Comparison of ENCODE assay signal across 1 cellular context in the genomic region with DNA sequence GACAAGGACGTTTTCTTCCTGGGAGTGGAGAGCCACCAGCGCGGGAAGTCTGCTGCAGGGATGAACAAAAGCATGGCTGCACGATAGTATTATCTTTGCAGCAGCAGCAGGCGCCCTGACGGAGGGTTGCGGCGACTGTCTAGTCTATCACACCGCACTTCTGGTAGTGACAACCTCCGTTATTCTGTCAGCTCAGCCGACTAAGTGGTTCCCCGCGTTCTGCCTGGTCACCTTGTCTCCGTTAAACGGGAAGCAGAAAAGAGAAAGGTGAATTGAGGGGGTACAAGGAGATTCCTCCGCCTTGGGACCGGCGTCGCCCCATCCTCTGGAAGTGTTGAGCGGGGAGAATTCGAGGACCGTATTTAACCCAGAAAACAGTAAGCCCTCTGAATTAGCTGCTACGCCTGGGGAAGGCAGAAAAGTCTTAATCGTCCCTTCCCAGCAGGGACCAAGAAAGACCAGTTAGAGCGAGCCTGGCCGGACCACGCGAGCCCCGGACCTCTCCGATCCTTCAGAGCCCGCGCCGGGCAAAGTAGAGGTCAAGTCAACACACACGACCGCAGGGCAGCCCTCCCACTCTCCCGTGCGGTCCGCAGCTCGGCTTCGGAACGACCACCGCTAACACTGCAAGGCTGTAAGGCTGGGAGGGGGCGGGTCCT.
TF ChIP-seq lines count a peak whose summit lies in the region.

No MANE protein-coding gene starts in this region.

TF ChIP-seq in K562, 482 proteins besides CTCF, POLR2A, EP300 and RAD21 (continued from another document and continues in another):
- TF ChIP-seq, protein P1, sequence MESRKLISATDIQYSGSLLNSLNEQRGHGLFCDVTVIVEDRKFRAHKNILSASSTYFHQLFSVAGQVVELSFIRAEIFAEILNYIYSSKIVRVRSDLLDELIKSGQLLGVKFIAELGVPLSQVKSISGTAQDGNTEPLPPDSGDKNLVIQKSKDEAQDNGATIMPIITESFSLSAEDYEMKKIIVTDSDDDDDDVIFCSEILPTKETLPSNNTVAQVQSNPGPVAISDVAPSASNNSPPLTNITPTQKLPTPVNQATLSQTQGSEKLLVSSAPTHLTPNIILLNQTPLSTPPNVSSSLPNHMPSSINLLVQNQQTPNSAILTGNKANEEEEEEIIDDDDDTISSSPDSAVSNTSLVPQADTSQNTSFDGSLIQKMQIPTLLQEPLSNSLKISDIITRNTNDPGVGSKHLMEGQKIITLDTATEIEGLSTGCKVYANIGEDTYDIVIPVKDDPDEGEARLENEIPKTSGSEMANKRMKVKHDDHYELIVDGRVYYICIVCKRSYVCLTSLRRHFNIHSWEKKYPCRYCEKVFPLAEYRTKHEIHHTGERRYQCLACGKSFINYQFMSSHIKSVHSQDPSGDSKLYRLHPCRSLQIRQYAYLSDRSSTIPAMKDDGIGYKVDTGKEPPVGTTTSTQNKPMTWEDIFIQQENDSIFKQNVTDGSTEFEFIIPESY (CRISPR knock-in tag; IDR thresholded peaks at IDR 0.05), result no peak
- TF ChIP-seq ZNF79 (CRISPR knock-in tag; IDR thresholded peaks at IDR 0.05; ENCODE audit: low read depth) (no peak), MECOM (CRISPR knock-in tag; IDR thresholded peaks at IDR 0.05) (0 out of 2 replicates have a peak, but pooled peaks have one; percentile 20), HBP1 (CRISPR knock-in tag; IDR thresholded peaks at IDR 0.05) (no peak), HOMEZ (CRISPR knock-in tag; IDR thresholded peaks at IDR 0.05) (no peak), KLF16 (IDR thresholded peaks at IDR 0.05) (peak; percentile 79; the same call in 1 of the 2 replicates), FOXA3 (CRISPR knock-in tag; conservative IDR thresholded peaks at IDR 0.05 in 1 of 2, IDR thresholded peaks at IDR 0.05 in 1 of 2) (no peak), EZH2 (IDR thresholded peaks at IDR 0.05; ENCODE audit: borderline replicate concordance, low read depth, low read length) (no peak), TCFL5 (CRISPR knock-in tag; conservative IDR thresholded peaks at IDR 0.05) (no peak), CBFB (CRISPR knock-in tag; IDR thresholded peaks at IDR 0.05) (no peak), ZNF174 (CRISPR knock-in tag; IDR thresholded peaks at IDR 0.05) (no peak), NCOA6 (IDR thresholded peaks at IDR 0.05) (no peak), ZNF699 (CRISPR knock-in tag; IDR thresholded peaks at IDR 0.05; ENCODE audit: insufficient replicate concordance) (no peak), ZNF766 (CRISPR knock-in tag; conservative IDR thresholded peaks at IDR 0.05) (peak; percentile 16; the same call in 1 of the 2 replicates), ZNF143 (CRISPR knock-in tag; IDR thresholded peaks at IDR 0.05) (no peak), ZNF639 (CRISPR knock-in tag; conservative IDR thresholded peaks at IDR 0.05 in 1 of 2, IDR thresholded peaks at IDR 0.05 in 1 of 2) (no peak), ZBTB2 (IDR thresholded peaks at IDR 0.05) (no peak), SETDB1 (IDR thresholded peaks at IDR 0.05; ENCODE audit: low read length) (no peak), AFF1 (IDR thresholded peaks at IDR 0.05; ENCODE audit: low read depth in 1 of 2, partially characterized antibody in 2 of 2) (no peak), CREM (IDR thresholded peaks at IDR 0.05; ENCODE audit: low read depth) (peak; percentile 75), DMBX1 (CRISPR knock-in tag; IDR thresholded peaks at IDR 0.05; ENCODE audit: borderline replicate concordance) (0 out of 2 replicates have a peak, but pooled peaks have one; percentile 56), C11orf30 (IDR thresholded peaks at IDR 0.05; ENCODE audit: low read depth) (no peak), ZNF77 (CRISPR knock-in tag; IDR thresholded peaks at IDR 0.05) (no peak), MTA2 (IDR thresholded peaks at IDR 0.05; ENCODE audit: low read depth) (peak; percentile 75), CREBBP (IDR thresholded peaks at IDR 0.05; ENCODE audit: low read depth, low read length) (no peak), ZBTB17 (CRISPR knock-in tag; IDR thresholded peaks at IDR 0.05) (peak; percentile 30; the same call in 1 of the 2 replicates), ZNF3 (CRISPR knock-in tag; IDR thresholded peaks at IDR 0.05) (no peak), ZKSCAN3 (CRISPR knock-in tag; IDR thresholded peaks at IDR 0.05) (no peak), MYC (IDR thresholded peaks at IDR 0.05; ENCODE audit: low read depth, low read length) (peak; percentile 20; the same call in 1 of the 2 replicates), MYC (CRISPR knock-in tag; IDR thresholded peaks at IDR 0.05; ENCODE audit: borderline replicate concordance, low read depth) (no peak), ARID1B (IDR thresholded peaks at IDR 0.05) (peak; percentile 90), KAT2B (IDR thresholded peaks at IDR 0.05; ENCODE audit: low read depth, low read length) (no peak), MXI1 (IDR thresholded peaks at IDR 0.05; ENCODE audit: low read depth, low read length) (no peak), BACH1 (tag; IDR thresholded peaks at IDR 0.05) (no peak), DNMT1 (IDR thresholded peaks at IDR 0.05) (no peak), SNAPC5 (CRISPR knock-in tag; IDR thresholded peaks at IDR 0.05) (no peak)
- TF ChIP-seq, protein P2, sequence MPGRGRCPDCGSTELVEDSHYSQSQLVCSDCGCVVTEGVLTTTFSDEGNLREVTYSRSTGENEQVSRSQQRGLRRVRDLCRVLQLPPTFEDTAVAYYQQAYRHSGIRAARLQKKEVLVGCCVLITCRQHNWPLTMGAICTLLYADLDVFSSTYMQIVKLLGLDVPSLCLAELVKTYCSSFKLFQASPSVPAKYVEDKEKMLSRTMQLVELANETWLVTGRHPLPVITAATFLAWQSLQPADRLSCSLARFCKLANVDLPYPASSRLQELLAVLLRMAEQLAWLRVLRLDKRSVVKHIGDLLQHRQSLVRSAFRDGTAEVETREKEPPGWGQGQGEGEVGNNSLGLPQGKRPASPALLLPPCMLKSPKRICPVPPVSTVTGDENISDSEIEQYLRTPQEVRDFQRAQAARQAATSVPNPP (IDR thresholded peaks at IDR 0.05; ENCODE audit: borderline replicate concordance, insufficient read depth, insufficient read length), result no peak
